Comparison of ENCODE assay signal across 8 cellular contexts in genomic region chr19:4722671-4723464, GRCh38. TPM values are rescaled to one million over a fixed set of nuclear protein-coding genes. Genes with fewer than 3 reads are reported as not detected.
DNase-seq lines count a peak whose midpoint lies in the region; ATAC-seq and TF ChIP-seq lines count a peak whose summit lies in the region.

No MANE protein-coding gene starts in this region.

- peak; percentile 68 for DNase-seq in A172 (ENCODE audit: low spot score)
- no peak for DNase-seq in GM12864 (ENCODE audit: low read depth)
- DNase-seq in heart left ventricle, result peak in 2 of 5 donors; percentile 55 to 63
- peak in 1 of 2 donors; percentile 78 for DNase-seq in psoas muscle
- no peak for DNase-seq in DMS79 treated with DMSO at 0.1 percent for 48 hours (lab: John Stamatoyannopoulos, UW)
- no peak for DNase-seq in SW480 (ENCODE audit: low spot score)

- intact Hi-C loops in heart left ventricle (cut with DNase I), result loop anchor here in 4 of 10 donors (5.0 kb wide), 5 partner anchors 51 to 959 kb away; partner anchors contain the start of genes FEM1A (in 1 of the 4), HSD11B1L (in 1 of the 4), KDM4B (in 1 of the 4) and MICOS13 (in 1 of the 4)
- intact Hi-C loops in psoas muscle (cut with DNase I), result loop anchor here in 1 of 2 donors (5.0 kb wide), 1 partner anchor 69 kb away; the partner anchor contains the start of gene FEM1A

- TF ChIP-seq POLR2A in heart left ventricle (IDR thresholded peaks at IDR 0.05), result no peak

- ATAC-seq in HG03521 (IDR thresholded peaks at IDR 0.05; ENCODE audit: unreplicated experiment) (peak; percentile 3), heart left ventricle (peak in 1 of 4 donors; percentile 1), psoas muscle (peak in 3 of 4 donors; percentile 0 to 7 (median 5))
- ATAC-seq in activated T-helper 17 cell treated with anti-CD3 and anti-CD28 coated beads, Interleukin-2, amount 50 U/mL, for 72 hours (replicated peaks), result no peak

- no peaks in the 10 kb centered on the region for H3K27me3 Mint-ChIP-seq in activated T-helper 17 cell treated with anti-CD3 and anti-CD28 coated beads, Interleukin-2, amount 50 U/mL, for 72 hours

- H3K9me3 ChIP-seq in heart left ventricle, result no peaks in the 10 kb centered on the region
- H3K9me3 ChIP-seq in psoas muscle, result no peaks in the 10 kb centered on the region

- no peaks in the 10 kb centered on the region for H3K9me3 Mint-ChIP-seq in activated T-helper 17 cell treated with anti-CD3 and anti-CD28 coated beads, Interleukin-2, amount 50 U/mL, for 72 hours

- peak overlapping the region; percentile 100 for H3K27ac Mint-ChIP-seq in activated T-helper 17 cell treated with anti-CD3 and anti-CD28 coated beads, Interleukin-2, amount 50 U/mL, for 72 hours

- no peaks in the 10 kb centered on the region for H3K27me3 ChIP-seq in heart left ventricle
- no peaks in the 10 kb centered on the region for H3K27me3 ChIP-seq in psoas muscle (ENCODE audit: insufficient read depth in 3 of 3, low read length in 2 of 3)

- H3K4me1 ChIP-seq in heart left ventricle (peaks cover 0 to 43% (median 16%) of the 10 kb centered on the region in 12 donors), psoas muscle (peaks cover 27% of the 10 kb centered on the region)

- peak overlapping the region; percentile 98 for H3K4me3 Mint-ChIP-seq in activated T-helper 17 cell treated with anti-CD3 and anti-CD28 coated beads, Interleukin-2, amount 50 U/mL, for 72 hours

- H3K4me3 ChIP-seq in GM12864 (ENCODE audit: low read depth, low read length), result peak overlapping the region; percentile 99
- peak overlapping the region; percentile 75 to 99 (median 94) for H3K4me3 ChIP-seq in heart left ventricle
- H3K4me3 ChIP-seq in psoas muscle, result peak overlapping the region; percentile 97

- peaks cover 43% of the 10 kb centered on the region for H3K36me3 Mint-ChIP-seq in activated T-helper 17 cell treated with anti-CD3 and anti-CD28 coated beads, Interleukin-2, amount 50 U/mL, for 72 hours (ENCODE audit: low read depth)

- H3K4me1 Mint-ChIP-seq in activated T-helper 17 cell treated with anti-CD3 and anti-CD28 coated beads, Interleukin-2, amount 50 U/mL, for 72 hours, result peaks cover 18% of the 10 kb centered on the region

- no peak for TF ChIP-seq CTCF in GM12864 (IDR thresholded peaks at IDR 0.05; ENCODE audit: low read depth, low read length, missing control alignments)
- no peak for TF ChIP-seq CTCF in heart left ventricle (IDR thresholded peaks at IDR 0.05)
- TF ChIP-seq CTCF in psoas muscle (IDR thresholded peaks at IDR 0.05), result no peak

- H3K36me3 ChIP-seq in heart left ventricle, result peaks cover 0 to 43% (median 32%) of the 10 kb centered on the region in 9 donors
- H3K36me3 ChIP-seq in psoas muscle (ENCODE audit: insufficient read depth in 1 of 2, low read depth in 1 of 2), result peaks cover 9 to 44% of the 10 kb centered on the region in 2 donors

- H3K27ac ChIP-seq in heart left ventricle, result peak overlapping the region; percentile 83 to 97 (median 93)
- peak overlapping the region; percentile 96 for H3K27ac ChIP-seq in psoas muscle

- WGBS in heart left ventricle, 4 donors, result 0 to 7% (median 4%) methylated on average over 18 to 19 of the region's 19 CpGs
- WGBS in psoas muscle, 3 donors, result 1 to 2% (median 1%) methylated on average over 19 of the region's 19 CpGs

RNA-seq across cellular contexts. Expression of gene DPP9, which starts 0.8 kb away (rescaled TPM):
- 81.8 and 93.3 TPM in 2 replicates for total RNA-seq in A172 (2014; rRNA removed; shearing (Covaris generic))
- total RNA-seq in activated T-helper 17 cell treated with anti-CD3 and anti-CD28 coated beads, Interleukin-2, amount 50 U/mL, for 72 hours, result 10 to 100 TPM; 52.3 to 90.9 TPM
- total RNA-seq in heart left ventricle (10 to 100 TPM; 38.9 to 65.2 (median 47.7) TPM), psoas muscle (10 to 100 TPM; 55.9 to 97.4 (median 78.6) TPM)
- polyA plus RNA-seq in heart left ventricle (10 to 100 TPM; 30.7 to 59.6 TPM), psoas muscle (100 to 1,000 TPM in 2 of 3 donors, 10 to 100 TPM in 1; 64.6 to 138 (median 108) TPM)

RNA-seq across cellular contexts. Expression of gene MYDGF, which starts 52.7 kb away (rescaled TPM):
- 200 and 211 TPM in 2 replicates for total RNA-seq in A172 (2014; rRNA removed; shearing (Covaris generic))
- total RNA-seq in activated T-helper 17 cell treated with anti-CD3 and anti-CD28 coated beads, Interleukin-2, amount 50 U/mL, for 72 hours, result 10 to 100 TPM; 47.8 to 79.0 TPM
- total RNA-seq in heart left ventricle, result 10 to 100 TPM; 19.1 to 49.1 (median 25.5) TPM
- polyA plus RNA-seq in heart left ventricle, result 100 to 1,000 TPM in 1 of 2 donors, 10 to 100 TPM in 1; 33.1 to 201 TPM
- total RNA-seq in psoas muscle, result 10 to 100 TPM; 11.4 to 24.0 (median 19.1) TPM
- polyA plus RNA-seq in psoas muscle, result 100 to 1,000 TPM in 1 of 3 donors, 10 to 100 TPM in 2; 23.9 to 164 (median 40.0) TPM
